In the genomic region with DNA sequence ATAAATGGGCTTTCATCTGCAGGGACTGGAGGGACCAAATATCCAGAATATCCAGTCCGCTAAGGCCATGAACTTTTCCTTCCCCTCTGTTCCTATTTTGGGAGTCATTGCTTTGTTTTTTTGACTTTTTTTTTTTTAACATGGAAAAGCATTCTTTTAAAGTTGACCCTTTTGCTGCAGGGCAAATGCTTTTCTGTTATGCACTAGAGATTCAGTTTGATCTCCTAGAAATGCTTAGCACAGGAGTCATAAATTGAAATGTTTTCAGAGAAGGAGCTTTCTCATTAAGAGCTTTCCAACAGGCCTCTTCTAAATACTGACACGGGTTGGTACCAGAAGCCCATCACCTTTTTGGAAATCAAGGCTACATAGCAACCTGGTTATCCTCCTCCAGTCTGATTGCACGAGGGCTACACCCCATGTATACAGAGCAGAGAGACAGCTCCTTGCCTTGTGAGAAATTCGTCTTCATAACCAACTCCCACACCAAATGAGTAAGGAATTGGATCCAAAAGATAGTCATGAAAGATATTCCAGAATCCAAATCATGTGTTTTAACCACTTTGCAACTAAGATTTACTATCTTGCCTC, we compare ENCODE assay signal across 10 cellular contexts.
DNase-seq lines count a peak whose midpoint lies in the region; ATAC-seq and TF ChIP-seq lines count a peak whose summit lies in the region.
"Had no signal": no experiment of that assay in that cellular context is flagged by ENCODE, and none has a peak within 500 bp of the region (broad histone marks: within the 10 kb centered on the region; RNA-seq: fewer than 3 reads in every experiment).

No MANE protein-coding gene starts in this region.

- no peak for TF ChIP-seq POLR2A in body of pancreas (IDR thresholded peaks at IDR 0.05)

- no peaks in the 10 kb centered on the region for H3K27me3 Mint-ChIP-seq in CD4-positive, CD25-positive, alpha-beta regulatory T cell
- no peaks in the 10 kb centered on the region for H3K27me3 Mint-ChIP-seq in T-helper 2 cell treated with Interferon-gamma antibody and Interleukin-4, amounts not matched to agents 5 μg/mL and 100 μg/mL, for 36 hours (ENCODE audit: low read depth)

- H3K4me2 ChIP-seq in KMS-11, result 0 out of 2 replicates have a peak overlapping the region, but pooled peaks have one; percentile 23

- H3K36me3 Mint-ChIP-seq in CD4-positive, CD25-positive, alpha-beta regulatory T cell, result no peaks in the 10 kb centered on the region
- H3K36me3 Mint-ChIP-seq in T-helper 2 cell treated with Interferon-gamma antibody and Interleukin-4, amounts not matched to agents 5 μg/mL and 100 μg/mL, for 36 hours (ENCODE audit: low read depth), result no peaks in the 10 kb centered on the region

- no peaks in the 10 kb centered on the region for H3K27me3 ChIP-seq in CD4-positive, CD25-positive, alpha-beta regulatory T cell (ENCODE audit: control insufficient read depth, insufficient read depth, low read length)
- H3K27me3 ChIP-seq in KMS-11 (ENCODE audit: insufficient read depth, low read depth), result no peaks in the 10 kb centered on the region
- H3K27me3 ChIP-seq in esophagus (ENCODE audit: control insufficient read depth in 1 of 2, insufficient read depth in 2 of 2, low read length in 2 of 2), result no peaks in the 10 kb centered on the region
- no peaks in the 10 kb centered on the region for H3K27me3 ChIP-seq in body of pancreas

- peak overlapping the region in 2 of 4 donors; percentile 49 to 71 for H3K4me3 Mint-ChIP-seq in CD4-positive, CD25-positive, alpha-beta regulatory T cell
- no peak overlapping the region for H3K4me3 Mint-ChIP-seq in T-helper 2 cell treated with Interferon-gamma antibody and Interleukin-4, amounts not matched to agents 5 μg/mL and 100 μg/mL, for 36 hours

- H3K9ac ChIP-seq in KMS-11, result no peak overlapping the region

- peaks cover 42% of the 10 kb centered on the region for H3K4me1 ChIP-seq in CD4-positive, CD25-positive, alpha-beta regulatory T cell (ENCODE audit: control insufficient read depth, insufficient read depth, low read length, poor library complexity, severe bottlenecking)
- H3K4me1 ChIP-seq in KMS-11 (ENCODE audit: low read depth, poor library complexity, severe bottlenecking), result peaks cover 75% of the 10 kb centered on the region
- peaks cover 0 to 3% of the 10 kb centered on the region in 2 donors for H3K4me1 ChIP-seq in esophagus (ENCODE audit: control insufficient read depth in 2 of 2, insufficient read depth in 2 of 2, low read length in 1 of 2)
- peaks cover 21% of the 10 kb centered on the region for H3K4me1 ChIP-seq in body of pancreas

- H3K9me3 Mint-ChIP-seq in CD4-positive, CD25-positive, alpha-beta regulatory T cell, result no peaks in the 10 kb centered on the region
- no peaks in the 10 kb centered on the region for H3K9me3 Mint-ChIP-seq in T-helper 2 cell treated with Interferon-gamma antibody and Interleukin-4, amounts not matched to agents 5 μg/mL and 100 μg/mL, for 36 hours

- 66 to 67% methylated on average over 4 of the region's 4 CpGs for WGBS in esophagus, 2 donors
- 87 to 88% methylated on average over 4 of the region's 4 CpGs for WGBS in body of pancreas, 2 donors

- intact Hi-C loops in body of pancreas (cut with DNase I), result no loop called here

- peak overlapping the region; percentile 21 for H3K4me3 ChIP-seq in CD4-positive, CD25-positive, alpha-beta regulatory T cell (ENCODE audit: low read depth, low read length)
- H3K4me3 ChIP-seq in KMS-11 (IDR thresholded peaks at IDR 0.05; ENCODE audit: insufficient read depth, low read depth, low read length) (no peak overlapping the region), esophagus (ENCODE audit: low read depth in 1 of 2, low read length in 2 of 2) (no peak overlapping the region), body of pancreas (no peak overlapping the region)

- H3K4me1 Mint-ChIP-seq in CD4-positive, CD25-positive, alpha-beta regulatory T cell, result peaks cover 43 to 75% (median 65%) of the 10 kb centered on the region in 4 donors
- H3K4me1 Mint-ChIP-seq in T-helper 2 cell treated with Interferon-gamma antibody and Interleukin-4, amounts not matched to agents 5 μg/mL and 100 μg/mL, for 36 hours (ENCODE audit: low read depth), result peaks cover 8% of the 10 kb centered on the region

- no peaks in the 10 kb centered on the region for H3K36me3 ChIP-seq in CD4-positive, CD25-positive, alpha-beta regulatory T cell (ENCODE audit: control insufficient read depth, insufficient read depth, low read length)
- H3K36me3 ChIP-seq in KMS-11 (ENCODE audit: insufficient read depth) (no peaks in the 10 kb centered on the region), esophagus (ENCODE audit: control insufficient read depth in 2 of 2, insufficient read depth in 2 of 2, low read length in 1 of 2) (no peaks in the 10 kb centered on the region), body of pancreas (replicated peaks in 1 of 2; ENCODE audit: insufficient read depth in 1 of 2, low read depth in 2 of 2) (no peaks in the 10 kb centered on the region)

- H4K20me1 ChIP-seq in KMS-11 (ENCODE audit: insufficient read depth), result no peaks in the 10 kb centered on the region

- H3K27ac ChIP-seq in CD4-positive, CD25-positive, alpha-beta regulatory T cell (ENCODE audit: insufficient read depth, low read length, poor library complexity, severe bottlenecking), result peak overlapping the region; percentile 58
- H3K27ac ChIP-seq in KMS-11, result peak overlapping the region; percentile 93; the same call in 1 of the 2 replicates
- peak overlapping the region; percentile 14 to 60 for H3K27ac ChIP-seq in esophagus (ENCODE audit: low read depth in 2 of 2, low read length in 1 of 2)
- H3K27ac ChIP-seq in body of pancreas, result no peak overlapping the region

- TF ChIP-seq CTCF in KMS-11 (conservative IDR thresholded peaks at IDR 0.05; ENCODE audit: low read depth, low read length), result no peak
- TF ChIP-seq CTCF in body of pancreas (IDR thresholded peaks at IDR 0.05), result no peak

- no peaks in the 10 kb centered on the region for H3K9me3 ChIP-seq in CD4-positive, CD25-positive, alpha-beta regulatory T cell (ENCODE audit: control insufficient read depth in 2 of 2, low read length in 2 of 2)
- H3K9me3 ChIP-seq in esophagus (ENCODE audit: control insufficient read depth in 2 of 2, insufficient read depth in 1 of 2, low read depth in 1 of 2, low read length in 1 of 2), result no peaks in the 10 kb centered on the region
- H3K9me3 ChIP-seq in body of pancreas, result no peaks in the 10 kb centered on the region

- no peaks in the 10 kb centered on the region for H3K79me2 ChIP-seq in KMS-11 (ENCODE audit: insufficient read depth, low read depth)

- H3K27ac Mint-ChIP-seq in CD4-positive, CD25-positive, alpha-beta regulatory T cell, result peak overlapping the region; percentile 48 to 63 (median 58)
- no peak overlapping the region for H3K27ac Mint-ChIP-seq in T-helper 2 cell treated with Interferon-gamma antibody and Interleukin-4, amounts not matched to agents 5 μg/mL and 100 μg/mL, for 36 hours

- ATAC-seq in CD4-positive, CD25-positive, alpha-beta regulatory T cell (ENCODE audit: low read depth in 2 of 2), result no peak
- no peak for ATAC-seq in body of pancreas
- no peak for ATAC-seq in GM21528 (IDR thresholded peaks at IDR 0.05; ENCODE audit: low FRiP score, unreplicated experiment)

- H2AFZ ChIP-seq in KMS-11 (ENCODE audit: low read depth), result no peak overlapping the region

- no peak for DNase-seq in CD4-positive, CD25-positive, alpha-beta regulatory T cell
- DNase-seq in pulmonary artery endothelial cell (ENCODE audit: low read depth, low spot score), result peak; percentile 15
- DNase-seq in midbrain (lab: John Stamatoyannopoulos, UW), result no peak
- DNase-seq in body of pancreas, result no peak
- DNase-seq in T-helper 2 cell treated with Interferon-gamma antibody and Interleukin-4, amounts not matched to agents 5 μg/mL and 100 μg/mL, for 36 hours (ENCODE audit: low spot score), result no peak
- DNase-seq: activated naive CD4-positive, alpha-beta T cell; COR-L47 had no signal

Comparison
In these comparisons a context has a peak if more than half of its experiments do, and no peak if none do; other contexts are left out.
1. H3K27ac ChIP-seq: peak in CD4-positive, CD25-positive, alpha-beta regulatory T cell (single experiment), KMS-11 (single experiment) and esophagus (2 of 2); none in body of pancreas (0 of 4).